Comparison of ENCODE assay signal across 8 cellular contexts in the genomic region with DNA sequence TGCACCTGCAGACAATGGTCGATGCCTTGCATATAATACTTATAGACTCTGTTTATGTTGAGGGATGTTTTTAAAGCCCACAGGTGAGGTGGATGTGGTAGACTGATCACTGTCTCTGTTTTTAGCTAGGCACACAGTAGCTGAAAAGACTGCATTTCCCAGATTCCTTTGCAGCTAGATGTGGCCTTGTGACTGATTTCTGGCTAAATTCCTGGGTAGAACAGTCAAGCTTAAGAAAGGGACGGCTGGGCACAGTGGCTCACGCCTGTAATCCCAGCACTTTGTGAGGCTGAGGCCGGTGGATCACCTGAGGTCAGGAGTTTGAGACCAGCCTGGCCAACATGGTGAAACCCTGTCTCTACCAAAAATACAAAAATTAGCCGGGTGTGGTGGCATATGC. TPM values are rescaled to one million over a fixed set of nuclear protein-coding genes. Genes with fewer than 3 reads are reported as not detected.
DNase-seq lines count a peak whose midpoint lies in the region; ATAC-seq and TF ChIP-seq lines count a peak whose summit lies in the region.
"Not testable (repeated sequence)": the region's sequence is repeated elsewhere in the genome, so short reads cannot be mapped to it uniquely, and the experiment has no call there.
"Had no signal": no experiment of that assay in that cellular context is flagged by ENCODE, and none has a peak within 500 bp of the region (broad histone marks: within the 10 kb centered on the region; RNA-seq: fewer than 3 reads in every experiment).

No MANE protein-coding gene starts in this region.

- not testable (repeated sequence) for TF ChIP-seq RAD21 in Ishikawa (IDR thresholded peaks at IDR 0.05; ENCODE audit: low read depth)

- not testable (repeated sequence) for H3K4me2 ChIP-seq in BLaER1

- not testable (repeated sequence) for H3K27me3 Mint-ChIP-seq in activated T-cell treated with anti-CD3 and anti-CD28 coated beads, Interleukin-2, amount 50 U/mL, for 24 hours; brain

- H3K9me3 ChIP-seq in BLaER1 = not testable (repeated sequence)

- TF ChIP-seq CTCF in brain (conservative IDR thresholded peaks at IDR 0.05) = not testable (repeated sequence)

- not testable (repeated sequence) for H3K4me3 ChIP-seq in BLaER1

- not testable (repeated sequence) for H3K9me3 Mint-ChIP-seq in activated T-cell treated with anti-CD3 and anti-CD28 coated beads, Interleukin-2, amount 50 U/mL, for 24 hours; brain; stimulated activated effector memory CD8-positive, alpha-beta T cell treated with anti-CD3 and anti-CD28 coated beads, Interleukin-12 subunit alpha, Interleukin-12 subunit beta, amount 100 ng/mL, for 72 hours

- peak overlapping the region; percentile 35; the same call in 1 of the 2 replicates for H3K9ac ChIP-seq in BLaER1

- not testable (repeated sequence) for H3K4me3 Mint-ChIP-seq in activated T-cell treated with anti-CD3 and anti-CD28 coated beads, Interleukin-2, amount 50 U/mL, for 24 hours; brain; stimulated activated effector memory CD8-positive, alpha-beta T cell treated with anti-CD3 and anti-CD28 coated beads, Interleukin-12 subunit alpha, Interleukin-12 subunit beta, amount 100 ng/mL, for 72 hours

- H3K27me3 ChIP-seq in BLaER1 = not testable (repeated sequence)

- peaks cover 65% of the 10 kb centered on the region for H3K4me1 ChIP-seq in BLaER1

- H3K4me1 Mint-ChIP-seq in activated T-cell treated with anti-CD3 and anti-CD28 coated beads, Interleukin-2, amount 50 U/mL, for 24 hours (ENCODE audit: low read depth) = peaks cover 30% of the 10 kb centered on the region
- peaks cover 34% of the 10 kb centered on the region for H3K4me1 Mint-ChIP-seq in brain
- peaks cover 28% of the 10 kb centered on the region for H3K4me1 Mint-ChIP-seq in stimulated activated effector memory CD8-positive, alpha-beta T cell treated with anti-CD3 and anti-CD28 coated beads, Interleukin-12 subunit alpha, Interleukin-12 subunit beta, amount 100 ng/mL, for 72 hours

- not testable (repeated sequence) for TF ChIP-seq EP300 in Ishikawa (IDR thresholded peaks at IDR 0.05; ENCODE audit: borderline replicate concordance)

- peaks cover 49% of the 10 kb centered on the region for H3K36me3 ChIP-seq in BLaER1

- not testable (repeated sequence) for H3K27ac ChIP-seq in BLaER1
- H3K27ac ChIP-seq in cingulate gyrus (ENCODE audit: low read depth, low read length) = peak overlapping the region; percentile 29

- DNase-seq in activated T-cell treated with anti-CD3 and anti-CD28 coated beads, Interleukin-2, amount 50 U/mL, for 24 hours; stimulated activated effector memory CD8-positive, alpha-beta T cell treated with anti-CD3 and anti-CD28 coated beads, Interleukin-12 subunit alpha, Interleukin-12 subunit beta, amount 100 ng/mL, for 72 hours (ENCODE audit: low spot score in 2 of 2): not testable (repeated sequence)
- peak; percentile 10 for DNase-seq in midbrain (lab: John Stamatoyannopoulos, UW)

- peaks cover 32% of the 10 kb centered on the region; the same call in 1 of the 2 replicates for H4K20me1 ChIP-seq in BLaER1

- peaks cover 81% of the 10 kb centered on the region for H3K36me3 Mint-ChIP-seq in activated T-cell treated with anti-CD3 and anti-CD28 coated beads, Interleukin-2, amount 50 U/mL, for 24 hours (ENCODE audit: low read depth)
- H3K36me3 Mint-ChIP-seq in brain = not testable (repeated sequence)
- peaks cover 67% of the 10 kb centered on the region for H3K36me3 Mint-ChIP-seq in stimulated activated effector memory CD8-positive, alpha-beta T cell treated with anti-CD3 and anti-CD28 coated beads, Interleukin-12 subunit alpha, Interleukin-12 subunit beta, amount 100 ng/mL, for 72 hours

- not testable (repeated sequence) for ATAC-seq in stimulated activated effector memory CD8-positive, alpha-beta T cell treated with anti-CD3 and anti-CD28 coated beads, Interleukin-12 subunit alpha, Interleukin-12 subunit beta, amount 100 ng/mL, for 72 hours

- H3K27ac Mint-ChIP-seq in activated T-cell treated with anti-CD3 and anti-CD28 coated beads, Interleukin-2, amount 50 U/mL, for 24 hours = peak overlapping the region; percentile 82
- H3K27ac Mint-ChIP-seq in brain = peak overlapping the region in 3 of 5 experiments; percentile 30 to 69 (median 56)
- peak overlapping the region; percentile 14 for H3K27ac Mint-ChIP-seq in stimulated activated effector memory CD8-positive, alpha-beta T cell treated with anti-CD3 and anti-CD28 coated beads, Interleukin-12 subunit alpha, Interleukin-12 subunit beta, amount 100 ng/mL, for 72 hours

TF ChIP-seq in Ishikawa, 13 proteins besides CTCF, POLR2A, EP300 and RAD21:
- TF ChIP-seq, protein P1, sequence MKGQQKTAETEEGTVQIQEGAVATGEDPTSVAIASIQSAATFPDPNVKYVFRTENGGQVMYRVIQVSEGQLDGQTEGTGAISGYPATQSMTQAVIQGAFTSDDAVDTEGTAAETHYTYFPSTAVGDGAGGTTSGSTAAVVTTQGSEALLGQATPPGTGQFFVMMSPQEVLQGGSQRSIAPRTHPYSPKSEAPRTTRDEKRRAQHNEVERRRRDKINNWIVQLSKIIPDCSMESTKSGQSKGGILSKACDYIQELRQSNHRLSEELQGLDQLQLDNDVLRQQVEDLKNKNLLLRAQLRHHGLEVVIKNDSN (IDR thresholded peaks at IDR 0.05) = 0 out of 2 replicates have a peak, but pooled peaks have one; percentile 17

RNA-seq across cellular contexts. Expression of a gene that starts 3.9 kb away (rescaled TPM):
- polyA plus RNA-seq in brain (ENCODE audit: insufficient read depth, low read depth, low replicate concordance) = 17.1 TPM

RNA-seq across cellular contexts. Expression of a gene that starts 4.4 kb away (rescaled TPM):
- 7.8 TPM for polyA plus RNA-seq in brain (ENCODE audit: insufficient read depth, low read depth, low replicate concordance)

RNA-seq across cellular contexts. Expression of a gene that starts 11.6 kb away (rescaled TPM):
- not detected for polyA plus RNA-seq in brain (ENCODE audit: insufficient read depth, low read depth, low replicate concordance)
- polyA plus RNA-seq: CD14-positive monocyte had no signal

RNA-seq across cellular contexts. Expression of a gene that starts 19.1 kb away (rescaled TPM):
- 185 TPM for polyA plus RNA-seq in brain (ENCODE audit: insufficient read depth, low read depth, low replicate concordance)

RNA-seq across cellular contexts. Expression of a gene that starts 24.7 kb away (rescaled TPM):
- 22.6 TPM for polyA plus RNA-seq in brain (ENCODE audit: insufficient read depth, low read depth, low replicate concordance)

Comparison
In these comparisons a context has a peak if more than half of its experiments do, and no peak if none do; other contexts are left out.
1. H3K27ac Mint-ChIP-seq: peak in every context shown above with its lines; median percentile 82 in activated T-cell treated with anti-CD3 and anti-CD28 coated beads, Interleukin-2, amount 50 U/mL, for 24 hours; 56 in brain; 14 in stimulated activated effector memory CD8-positive, alpha-beta T cell treated with anti-CD3 and anti-CD28 coated beads, Interleukin-12 subunit alpha, Interleukin-12 subunit beta, amount 100 ng/mL, for 72 hours.